ENCODE assay signal across 2 cellular contexts in genomic region chr19:48921721-48922500, GRCh38.
TF ChIP-seq lines count a peak whose summit lies in the region.

No MANE protein-coding gene starts in this region.

TF ChIP-seq in IMR-90, 13 proteins besides CTCF, POLR2A, EP300 and RAD21:
- no peak for TF ChIP-seq BHLHE40 (IDR thresholded peaks at IDR 0.05; ENCODE audit: low read depth, low read length)
- TF ChIP-seq CEBPB (IDR thresholded peaks at IDR 0.05; ENCODE audit: low read depth, low read length): no peak
- TF ChIP-seq FOS (IDR thresholded peaks at IDR 0.05; ENCODE audit: low read depth, low read length): no peak
- no peak for TF ChIP-seq MAZ (IDR thresholded peaks at IDR 0.05; ENCODE audit: borderline replicate concordance, low read depth, low read length)
- TF ChIP-seq USF2 (IDR thresholded peaks at IDR 0.05; ENCODE audit: low read depth, low read length): no peak
- TF ChIP-seq SMC3 (IDR thresholded peaks at IDR 0.05; ENCODE audit: low read depth, low read length): no peak
- TF ChIP-seq MXI1 (IDR thresholded peaks at IDR 0.05; ENCODE audit: borderline replicate concordance, low read depth, low read length): no peak
- no peak for TF ChIP-seq RCOR1 (IDR thresholded peaks at IDR 0.05; ENCODE audit: insufficient replicate concordance, low read length)
- no peak for TF ChIP-seq RFX5 (IDR thresholded peaks at IDR 0.05; ENCODE audit: low read depth, low read length)
- no peak for TF ChIP-seq NFE2L2 (IDR thresholded peaks at IDR 0.05; ENCODE audit: low read depth, low read length)
- TF ChIP-seq CHD1 (IDR thresholded peaks at IDR 0.05; ENCODE audit: low read depth, low read length): no peak
- no peak for TF ChIP-seq MAFK (IDR thresholded peaks at IDR 0.05; ENCODE audit: low read depth, low read length)
- no peak for TF ChIP-seq ELK1 (IDR thresholded peaks at IDR 0.05; ENCODE audit: borderline replicate concordance, low read depth, low read length)

TF ChIP-seq in K562, 482 proteins besides CTCF, POLR2A, EP300 and RAD21:
- TF ChIP-seq ZBTB7A (IDR thresholded peaks at IDR 0.05; ENCODE audit: borderline replicate concordance, control insufficient read depth, low read depth, low read length): peak; percentile 31; the same call in 1 of the 2 replicates
- TF ChIP-seq RBFOX2 (IDR thresholded peaks at IDR 0.05; ENCODE audit: low read depth, low read length): 0 out of 2 replicates have a peak, but pooled peaks have one; percentile 45
- 0 out of 2 replicates have a peak, but pooled peaks have one; percentile 16 for TF ChIP-seq MYNN (IDR thresholded peaks at IDR 0.05)
- no peak for TF ChIP-seq MYNN (CRISPR knock-in tag; IDR thresholded peaks at IDR 0.05)
- TF ChIP-seq RBM22 (IDR thresholded peaks at IDR 0.05; ENCODE audit: low read depth, low read length, poor library complexity, severe bottlenecking): peak; percentile 58
- no peak for TF ChIP-seq ZBTB11 (CRISPR knock-in tag; IDR thresholded peaks at IDR 0.05)
- peak; percentile 65 for TF ChIP-seq POLR2G (IDR thresholded peaks at IDR 0.05; ENCODE audit: low read depth, low read length)
- no peak for TF ChIP-seq LARP7 (IDR thresholded peaks at IDR 0.05)
- TF ChIP-seq ZNF143 (CRISPR knock-in tag; IDR thresholded peaks at IDR 0.05): no peak
- TF ChIP-seq SMARCA4 (IDR thresholded peaks at IDR 0.05): no peak
- no peak for TF ChIP-seq XRCC4 (IDR thresholded peaks at IDR 0.05; ENCODE audit: extremely low read depth, insufficient read depth, insufficient read length)
- TF ChIP-seq CREBBP (IDR thresholded peaks at IDR 0.05; ENCODE audit: low read depth, low read length): no peak
- TF ChIP-seq SUPT5H (IDR thresholded peaks at IDR 0.05): 0 out of 2 replicates have a peak, but pooled peaks have one; percentile 43
- no peak for TF ChIP-seq KAT7 (CRISPR knock-in tag; IDR thresholded peaks at IDR 0.05; ENCODE audit: borderline replicate concordance)
- TF ChIP-seq ZNF318 (IDR thresholded peaks at IDR 0.05; ENCODE audit: borderline replicate concordance in 1 of 2, low read depth in 1 of 2): no peak
- TF ChIP-seq THRB (CRISPR knock-in tag; conservative IDR thresholded peaks at IDR 0.05): no peak
- TF ChIP-seq MIER1 (IDR thresholded peaks at IDR 0.05; ENCODE audit: low read depth): no peak
- peak; percentile 54 for TF ChIP-seq POLR2B (IDR thresholded peaks at IDR 0.05; ENCODE audit: low read depth, partially characterized antibody)
- no peak for TF ChIP-seq MITF (IDR thresholded peaks at IDR 0.05)
- no peak for TF ChIP-seq ZNF239 (CRISPR knock-in tag; IDR thresholded peaks at IDR 0.05)
- no peak for TF ChIP-seq GABPB2 (CRISPR knock-in tag; conservative IDR thresholded peaks at IDR 0.05)
- no peak for TF ChIP-seq ARID4B (CRISPR knock-in tag; IDR thresholded peaks at IDR 0.05)
- no peak for TF ChIP-seq HDAC6 (IDR thresholded peaks at IDR 0.05; ENCODE audit: low read depth, low read length)
